ENCODE assay signal across 27 cellular contexts in the genomic region with DNA sequence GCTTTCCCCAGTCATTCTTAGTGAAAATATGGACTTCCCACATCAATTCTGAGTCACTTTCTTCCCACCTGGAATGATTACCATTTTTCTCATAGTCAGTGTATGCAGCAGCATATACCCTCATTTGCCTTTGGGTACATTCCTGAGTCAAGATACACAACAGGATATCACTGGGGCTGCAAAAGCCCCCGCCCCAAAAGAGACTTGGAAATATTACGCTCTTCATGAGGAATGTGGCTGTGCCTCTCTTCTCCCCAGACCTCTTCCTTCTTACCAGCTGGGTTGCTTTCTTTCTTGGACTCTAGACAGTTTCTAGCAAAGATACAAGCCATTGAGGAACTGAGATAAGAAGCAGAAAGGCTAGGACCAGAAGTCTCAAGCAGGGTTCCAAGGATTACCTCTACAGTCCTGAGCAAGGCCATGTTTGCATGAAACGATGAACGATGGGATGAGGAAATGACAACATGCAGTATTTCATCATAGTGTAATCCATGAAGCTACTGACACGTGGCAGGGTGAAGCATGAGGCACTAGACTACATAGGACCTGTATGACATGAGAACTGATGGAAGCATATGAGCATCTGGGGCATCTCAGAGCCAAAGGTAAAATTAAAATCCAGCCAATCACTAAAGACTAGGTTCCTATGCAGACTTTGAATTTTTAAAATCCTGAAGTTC.
"Had no signal": no experiment of that assay in that cellular context is flagged by ENCODE, and none has a peak within 500 bp of the region (broad histone marks: within the 10 kb centered on the region; RNA-seq: fewer than 3 reads in every experiment).

No MANE protein-coding gene starts in this region.

- H3K27ac ChIP-seq: brain microvascular endothelial cell, colonic mucosa, SJSA1 had no signal

- H3K4me3 Mint-ChIP-seq: activated CD4-positive, alpha-beta memory T cell treated with anti-CD3 and anti-CD28 coated beads, Interleukin-2, amount 10 ng/mL, durations not matched to agents 7 days and 5 days; activated CD4-positive, alpha-beta T cell treated with anti-CD3 and anti-CD28 coated beads for 36 hours; activated naive CD4-positive, alpha-beta T cell treated with anti-CD3 and anti-CD28 coated beads for 36 hours; activated naive CD8-positive, alpha-beta T cell; activated T-helper 17 cell treated with anti-CD3 and anti-CD28 coated beads, Interleukin-2, amount 50 U/mL, for 72 hours; T-helper 1 cell treated with Interleukin-12 subunit alpha and Interleukin-12 subunit beta and Interleukin-4 antibody, amounts not matched to agents 30 μg/mL and 1 μg/mL, for 36 hours had no signal

- H3K4me3 ChIP-seq: colonic mucosa, K562, SJSA1 had no signal

- H3K36me3 Mint-ChIP-seq: activated naive CD8-positive, alpha-beta T cell had no signal

- H3K27me3 ChIP-seq: brain microvascular endothelial cell, colonic mucosa had no signal

- H3K9me3 ChIP-seq: colonic mucosa, SJSA1 had no signal

- ATAC-seq: activated CD4-positive, alpha-beta T cell treated with anti-CD3 and anti-CD28 coated beads for 36 hours; activated T-helper 17 cell treated with anti-CD3 and anti-CD28 coated beads, Interleukin-2, amount 50 U/mL, for 72 hours; K562; Panc1; SK-N-SH treated with all-trans-retinoic acid at 6 μM for 48 hours had no signal

- DNase-seq: activated CD4-positive, alpha-beta memory T cell treated with anti-CD3 and anti-CD28 coated beads, Interleukin-2, amount 10 ng/mL, durations not matched to agents 7 days and 5 days; activated CD4-positive, alpha-beta T cell treated with anti-CD3 and anti-CD28 coated beads for 36 hours; activated CD4-positive, alpha-beta T cell treated with anti-CD3 and anti-CD28 coated beads, Interleukin-2, amount 50 U/mL, for 1 hour; activated gamma-delta T cell; activated naive CD4-positive, alpha-beta T cell treated with anti-CD3 and anti-CD28 coated beads for 36 hours; activated T-cell treated with anti-CD3 and anti-CD28 coated beads for 4 hours; activated T-cell treated with anti-CD3 and anti-CD28 coated beads, Interleukin-2, amount 50 U/mL, for 48 hours; brain microvascular endothelial cell; colonic mucosa; Karpas-422; MV-4-11; NCI-H1105; NCI-H1930; NCI-H2171 treated with DMSO at 0.1 percent for 48 hours; NCI-H226; NCI-H526; NCI-H82; Right ventricle myocardium superior; RPMI8226; SW 1271 had no signal

- H3K4me1 ChIP-seq: colonic mucosa, SJSA1 had no signal

- H3K9me3 Mint-ChIP-seq: activated CD4-positive, alpha-beta memory T cell treated with anti-CD3 and anti-CD28 coated beads, Interleukin-2, amount 10 ng/mL, durations not matched to agents 7 days and 5 days; activated naive CD4-positive, alpha-beta T cell treated with anti-CD3 and anti-CD28 coated beads for 36 hours; activated T-helper 17 cell treated with anti-CD3 and anti-CD28 coated beads, Interleukin-2, amount 50 U/mL, for 72 hours; T-helper 1 cell treated with Interleukin-12 subunit alpha and Interleukin-12 subunit beta and Interleukin-4 antibody, amounts not matched to agents 30 μg/mL and 1 μg/mL, for 36 hours had no signal

- H3K27ac Mint-ChIP-seq: activated CD4-positive, alpha-beta memory T cell treated with anti-CD3 and anti-CD28 coated beads, Interleukin-2, amount 10 ng/mL, durations not matched to agents 7 days and 5 days; activated CD4-positive, alpha-beta T cell treated with anti-CD3 and anti-CD28 coated beads for 36 hours; activated naive CD4-positive, alpha-beta T cell treated with anti-CD3 and anti-CD28 coated beads for 36 hours; activated naive CD8-positive, alpha-beta T cell; activated T-helper 17 cell treated with anti-CD3 and anti-CD28 coated beads, Interleukin-2, amount 50 U/mL, for 72 hours; T-helper 1 cell treated with Interleukin-12 subunit alpha and Interleukin-12 subunit beta and Interleukin-4 antibody, amounts not matched to agents 30 μg/mL and 1 μg/mL, for 36 hours had no signal

- H3K36me3 ChIP-seq: brain microvascular endothelial cell, colonic mucosa, SJSA1 had no signal

- H3K4me1 Mint-ChIP-seq: activated CD4-positive, alpha-beta memory T cell treated with anti-CD3 and anti-CD28 coated beads, Interleukin-2, amount 10 ng/mL, durations not matched to agents 7 days and 5 days; activated CD4-positive, alpha-beta T cell treated with anti-CD3 and anti-CD28 coated beads for 36 hours; activated T-helper 17 cell treated with anti-CD3 and anti-CD28 coated beads, Interleukin-2, amount 50 U/mL, for 72 hours had no signal
